In the genomic region with DNA sequence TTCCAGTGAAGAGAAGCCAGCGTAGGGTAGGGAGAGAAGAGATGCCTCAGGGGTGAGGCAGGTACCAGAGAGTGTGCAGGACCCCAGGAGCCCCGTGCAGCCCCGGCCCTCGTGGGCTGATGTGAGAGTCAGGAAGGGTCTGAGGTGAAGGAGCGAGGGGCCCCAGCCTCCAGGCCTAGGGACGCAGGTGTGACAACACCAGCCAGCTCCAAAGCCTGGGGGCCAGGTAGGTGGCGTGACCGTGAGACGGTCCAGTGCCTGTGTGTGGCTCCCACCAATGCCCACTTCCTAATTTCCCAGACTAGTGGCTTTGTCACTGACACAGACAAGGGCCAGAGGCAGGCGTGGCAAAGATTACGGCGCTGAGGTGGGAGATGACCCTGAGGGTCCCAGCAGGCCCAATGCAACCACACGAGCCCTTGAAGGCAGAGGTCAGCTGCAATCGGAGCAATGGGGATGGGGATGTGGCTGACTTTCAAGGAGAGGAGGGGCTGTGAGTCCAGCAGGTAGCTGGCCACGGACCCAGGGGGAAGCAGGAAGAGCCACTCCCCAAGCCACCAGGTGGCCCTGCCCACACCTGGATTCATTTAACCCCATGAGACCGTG, we compare ENCODE assay signal across 18 cellular contexts.
"Had no signal": no experiment of that assay in that cellular context is flagged by ENCODE, and none has a peak within 500 bp of the region (broad histone marks: within the 10 kb centered on the region; RNA-seq: fewer than 3 reads in every experiment).

No MANE protein-coding gene starts in this region.

- H3K9me3 Mint-ChIP-seq: memory B cell; nephron; stimulated activated memory B cell treated with anti-CD40 and anti-IgM and Interleukin-4, amounts not matched to agents 10 μg/mL and 1 μg/mL and 100 μg/mL, for 72 hours had no signal

- H3K27ac Mint-ChIP-seq: memory B cell; nephron; stimulated activated memory B cell treated with anti-CD40 and anti-IgM and Interleukin-4, amounts not matched to agents 10 μg/mL and 1 μg/mL and 100 μg/mL, for 72 hours had no signal

- ATAC-seq: gastrocnemius medialis; left lung; sciatic nerve; stimulated activated memory B cell treated with anti-CD40 and anti-IgM and Interleukin-4, amounts not matched to agents 10 μg/mL and 1 μg/mL and 100 μg/mL, for 72 hours had no signal

- H3K9me3 ChIP-seq: esophagus muscularis mucosa, gastrocnemius medialis, left lung, lower lobe of right lung, spleen had no signal

- H3K4me3 Mint-ChIP-seq: memory B cell; nephron; stimulated activated memory B cell treated with anti-CD40 and anti-IgM and Interleukin-4, amounts not matched to agents 10 μg/mL and 1 μg/mL and 100 μg/mL, for 72 hours had no signal

- H3K27ac ChIP-seq: epithelial cell of prostate, esophagus muscularis mucosa, gastrocnemius medialis, left lung, lower lobe of right lung, spleen had no signal

- H3K36me3 Mint-ChIP-seq: memory B cell; stimulated activated memory B cell treated with anti-CD40 and anti-IgM and Interleukin-4, amounts not matched to agents 10 μg/mL and 1 μg/mL and 100 μg/mL, for 72 hours had no signal

- H3K4me3 ChIP-seq: esophagus muscularis mucosa, gastrocnemius medialis, left lung, lower lobe of right lung, spleen had no signal

- FAIRE-seq: urothelium cell line had no signal

- DNase-seq: effector memory CD4-positive, alpha-beta T cell; gastrocnemius medialis; islet precursor cell; left lung; lower lobe of right lung; midbrain; spleen; stimulated activated CD4-positive, alpha-beta T cell treated with anti-CD3 and anti-CD28 coated beads, Interleukin-15, amount 100 ng/mL, for 24 hours; stimulated activated CD4-positive, alpha-beta T cell treated with anti-CD3 and anti-CD28 coated beads, Interleukin-1b, Interleukin-23, amount 100 ng/mL, for 48 hours; stimulated activated CD4-positive, alpha-beta T cell treated with anti-CD3 and anti-CD28 coated beads, Interleukin-4, amount 100 ng/mL, for 24 hours; trophoblast cell had no signal

- H3K36me3 ChIP-seq: esophagus muscularis mucosa, gastrocnemius medialis, left lung, lower lobe of right lung, spleen had no signal

- H3K4me1 ChIP-seq: esophagus muscularis mucosa, gastrocnemius medialis, left lung, lower lobe of right lung, spleen had no signal

- H3K4me1 Mint-ChIP-seq: memory B cell; stimulated activated memory B cell treated with anti-CD40 and anti-IgM and Interleukin-4, amounts not matched to agents 10 μg/mL and 1 μg/mL and 100 μg/mL, for 72 hours had no signal
